9 cellular contexts compared by ENCODE assay signal in genomic region chr2:219627105-219628100, GRCh38. TPM values are rescaled to one million over a fixed set of nuclear protein-coding genes. Genes with fewer than 3 reads are reported as not detected.
DNase-seq lines count a peak whose midpoint lies in the region; ATAC-seq and TF ChIP-seq lines count a peak whose summit lies in the region.
"Had no signal": no experiment of that assay in that cellular context is flagged by ENCODE, and none has a peak within 500 bp of the region (broad histone marks: within the 10 kb centered on the region; RNA-seq: fewer than 3 reads in every experiment).

SLC4A3 (plus strand) TSS chr2:219627630; CDS start chr2:219627993, 363 bp downstream.

- DNase-seq in NCI-H1436 (lab: John Stamatoyannopoulos, UW) (peak; percentile 56), NCI-H1436 treated with DMSO at 0.1 percent for 48 hours (lab: John Stamatoyannopoulos, UW) (no peak), NCI-H510A (lab: John Stamatoyannopoulos, UW) (peak; percentile 31), kidney tubule cell (ENCODE audit: low spot score) (peak; percentile 48), thyroid gland (peak; percentile 19 to 26)
- no peak for DNase-seq in central memory CD8-positive, alpha-beta T cell (ENCODE audit: low spot score in 2 of 2)
- DNase-seq: DND-41 had no signal

- WGBS in thyroid gland, 2 donors, result 18 to 40% methylated on average over 9 to 20 of the region's 103 CpGs

- ATAC-seq in central memory CD8-positive, alpha-beta T cell (replicated peaks; ENCODE audit: extremely low read depth, poor library complexity, severe bottlenecking), result peak; percentile 41
- ATAC-seq in HG02870 (IDR thresholded peaks at IDR 0.05; ENCODE audit: unreplicated experiment), result no peak
- ATAC-seq in HG03135 (IDR thresholded peaks at IDR 0.05; ENCODE audit: unreplicated experiment), result no peak

- no peak within 1 kb of the TSS for H3K27ac ChIP-seq in thyroid gland

- no peaks in the 10 kb centered on the region for H3K9me3 Mint-ChIP-seq in central memory CD8-positive, alpha-beta T cell

- H3K4me1 ChIP-seq in thyroid gland, result peaks cover 5 to 7% of the 10 kb centered on the region in 2 donors

- H3K27me3 ChIP-seq in thyroid gland, result no peaks in the 10 kb centered on the region

- H3K4me1 Mint-ChIP-seq in central memory CD8-positive, alpha-beta T cell, result peaks cover 13% of the 10 kb centered on the region

- TF ChIP-seq CTCF in thyroid gland (IDR thresholded peaks at IDR 0.05), result no peak

- no peak within 1 kb of the TSS for H3K27ac Mint-ChIP-seq in central memory CD8-positive, alpha-beta T cell (ENCODE audit: low read depth)

- peak within 1 kb of the TSS; percentile 76 for H3K4me3 Mint-ChIP-seq in central memory CD8-positive, alpha-beta T cell

- no peaks in the 10 kb centered on the region for H3K36me3 ChIP-seq in thyroid gland

- peak within 1 kb of the TSS in 1 of 3 donors; percentile 35 for H3K4me3 ChIP-seq in thyroid gland (replicated peaks in 1 of 3)

- no peaks in the 10 kb centered on the region for H3K9me3 ChIP-seq in thyroid gland

- peaks cover 2% of the 10 kb centered on the region for H3K36me3 Mint-ChIP-seq in central memory CD8-positive, alpha-beta T cell (ENCODE audit: insufficient read depth)

- peaks cover 70% of the 10 kb centered on the region for H3K27me3 Mint-ChIP-seq in central memory CD8-positive, alpha-beta T cell

- no peak for TF ChIP-seq POLR2A in thyroid gland (IDR thresholded peaks at IDR 0.05)

- intact Hi-C loops in thyroid gland (cut with DNase I), result no loop called here

RNA-seq across cellular contexts. Expression of gene SLC4A3, which starts in this region (rescaled TPM):
- 1 to 10 TPM; 1.2 to 3.2 (median 2.8) TPM for total RNA-seq in thyroid gland

Comparison
In these comparisons a context has a peak if more than half of its experiments do, and no peak if none do; other contexts are left out.
1. DNase-seq: peak in NCI-H1436 (single experiment), NCI-H510A (single experiment), kidney tubule cell (single experiment) and thyroid gland (2 of 2); none in NCI-H1436 treated with DMSO at 0.1 percent for 48 hours (single experiment) and central memory CD8-positive, alpha-beta T cell (0 of 2).